Comparison of ENCODE assay signal across 8 cellular contexts in the genomic region with DNA sequence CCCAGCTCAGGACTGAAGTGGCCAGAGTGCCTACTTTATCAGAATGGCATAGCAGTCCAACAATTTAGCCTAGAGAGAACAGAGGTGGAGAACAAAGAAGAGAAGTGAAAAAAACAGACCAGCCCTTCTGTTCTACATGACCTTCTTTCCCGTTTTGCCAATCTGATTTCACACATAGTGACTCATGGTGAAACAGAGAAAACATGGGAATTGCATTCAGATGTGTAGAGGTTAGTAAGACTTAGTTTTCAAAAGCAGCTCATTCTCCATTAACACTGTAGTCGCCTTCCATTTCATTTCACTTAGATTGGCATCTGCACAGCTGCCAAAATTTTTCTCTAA. TPM values are rescaled to one million over a fixed set of nuclear protein-coding genes. Genes with fewer than 3 reads are reported as not detected.
DNase-seq lines count a peak whose midpoint lies in the region; ATAC-seq and TF ChIP-seq lines count a peak whose summit lies in the region.

No MANE protein-coding gene starts in this region.

- ATAC-seq in GM21723 (IDR thresholded peaks at IDR 0.05; ENCODE audit: unreplicated experiment) (peak; percentile 0), T-helper 17 cell (no peak), HG02870 (IDR thresholded peaks at IDR 0.05; ENCODE audit: unreplicated experiment) (no peak)

- TF ChIP-seq CTCF in fibroblast of pulmonary artery (IDR thresholded peaks at IDR 0.05; ENCODE audit: low read length, missing control alignments) (no peak), osteocyte (IDR thresholded peaks at IDR 0.05) (no peak)

- H3K4me1 Mint-ChIP-seq in T-helper 17 cell (peaks cover 47% of the 10 kb centered on the region), osteocyte (ENCODE audit: unreplicated experiment) (peaks cover 74% of the 10 kb centered on the region)

- H3K27me3 Mint-ChIP-seq in T-helper 17 cell: no peaks in the 10 kb centered on the region
- no peaks in the 10 kb centered on the region for H3K27me3 Mint-ChIP-seq in osteocyte (ENCODE audit: unreplicated experiment)

- H3K4me3 Mint-ChIP-seq in T-helper 17 cell: peak overlapping the region; percentile 96
- peak overlapping the region; percentile 92 for H3K4me3 Mint-ChIP-seq in osteocyte (ENCODE audit: unreplicated experiment)

- peak overlapping the region; percentile 98 for H3K4me3 ChIP-seq in fibroblast of pulmonary artery (replicated peaks; ENCODE audit: low read depth, low read length)

- H3K9me3 ChIP-seq in T-helper 17 cell (ENCODE audit: control insufficient read depth, low read length, poor library complexity, severe bottlenecking): no peaks in the 10 kb centered on the region

- DNase-seq in AG08395 (ENCODE audit: low spot score) (peak; percentile 72), T-helper 17 cell (no peak), fibroblast of pulmonary artery (ENCODE audit: low read depth) (peak; percentile 81), osteocyte (ENCODE audit: extremely low spot score, unreplicated experiment) (no peak), islet precursor cell (no peak), D341Med (ENCODE audit: low spot score) (no peak)

- H3K9me3 Mint-ChIP-seq in osteocyte (ENCODE audit: unreplicated experiment): no peaks in the 10 kb centered on the region

- H3K27ac Mint-ChIP-seq in T-helper 17 cell (peak overlapping the region; percentile 97), osteocyte (ENCODE audit: unreplicated experiment) (peak overlapping the region; percentile 98)

- H3K36me3 Mint-ChIP-seq in T-helper 17 cell (ENCODE audit: low read depth) (peaks cover 4% of the 10 kb centered on the region), osteocyte (ENCODE audit: unreplicated experiment) (no peaks in the 10 kb centered on the region)

RNA-seq across cellular contexts. Expression of a gene that starts 0.4 kb away (rescaled TPM):
- total RNA-seq in T-helper 17 cell: 100 to 1,000 TPM; 112 to 118 TPM
- total RNA-seq in osteocyte: 116 and 121 TPM in 2 replicates

RNA-seq across cellular contexts. Expression of a gene that starts 4.1 kb away (rescaled TPM):
- total RNA-seq in T-helper 17 cell: 10 to 100 TPM; 53.5 to 56.2 TPM
- total RNA-seq in osteocyte: 75.0 and 78.9 TPM in 2 replicates

RNA-seq across cellular contexts. Expression of a gene that starts 32.2 kb away (rescaled TPM):
- total RNA-seq in T-helper 17 cell (10 to 100 TPM; 68.1 to 84.5 TPM), osteocyte (42.0 and 44.4 TPM in 2 replicates)

RNA-seq across cellular contexts. Expression of a gene that starts 38.1 kb away (rescaled TPM):
- total RNA-seq in T-helper 17 cell (not detected), osteocyte (not detected in 2 replicates)

Comparison
In these comparisons a context has a peak if more than half of its experiments do, and no peak if none do; other contexts are left out.
1. DNase-seq: peak in AG08395 (single experiment) and fibroblast of pulmonary artery (single experiment); none in T-helper 17 cell (0 of 3), osteocyte (single experiment), islet precursor cell (single experiment) and D341Med (single experiment).